Comparison of ENCODE assay signal across 12 cellular contexts in the genomic region with DNA sequence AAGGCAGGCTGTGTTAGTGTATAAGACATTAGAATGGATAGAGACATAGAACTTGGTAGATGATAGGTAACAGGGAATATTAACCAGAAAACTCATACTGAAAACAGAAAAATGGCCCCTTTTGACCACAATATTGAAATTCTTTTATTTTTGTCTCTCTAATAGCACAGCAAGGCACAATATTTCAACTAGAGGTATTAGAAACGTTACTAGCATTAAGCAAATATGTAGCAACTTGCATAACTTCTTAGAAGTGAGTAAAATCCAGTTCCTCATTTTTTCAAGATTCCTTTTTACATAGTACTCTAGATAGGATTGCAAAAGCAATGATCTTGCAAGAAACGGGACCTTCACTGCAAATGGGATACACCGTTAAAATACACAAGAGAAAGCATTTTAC.
DNase-seq lines count a peak whose midpoint lies in the region; ATAC-seq and TF ChIP-seq lines count a peak whose summit lies in the region.
"Had no signal": no experiment of that assay in that cellular context is flagged by ENCODE, and none has a peak within 500 bp of the region (broad histone marks: within the 10 kb centered on the region; RNA-seq: fewer than 3 reads in every experiment).

No MANE protein-coding gene starts in this region.

- H3K9me3 ChIP-seq in left lung (peaks cover 0 to 5% of the 10 kb centered on the region in 2 donors), Peyer's patch (no peaks in the 10 kb centered on the region)

- no peak for TF ChIP-seq POLR2A in Peyer's patch (IDR thresholded peaks at IDR 0.05)

- peak overlapping the region in 1 of 2 donors; percentile 95 for H3K27ac ChIP-seq in left lung
- H3K27ac ChIP-seq in Peyer's patch = no peak overlapping the region

- intact Hi-C loops in left lung (cut with DNase I) = no loop called here

- in situ Hi-C loops in KBM-7 (cut with MboI; ENCODE audit: low pct_unique_long_range_greater_than_20kb, low sequenced_read_pairs) = no loop called here

- H3K4me1 ChIP-seq in left lung (peaks cover 0 to 16% of the 10 kb centered on the region in 2 donors), Peyer's patch (no peaks in the 10 kb centered on the region)

- H3K36me3 ChIP-seq in left lung = no peaks in the 10 kb centered on the region
- H3K36me3 ChIP-seq in Peyer's patch = no peaks in the 10 kb centered on the region

- DNase-seq in KBM-7 = peak; percentile 31
- no peak for DNase-seq in left lung
- no peak for DNase-seq in NCI-H446 (lab: John Stamatoyannopoulos, UW)
- no peak for DNase-seq in effector CD8-positive, alpha-beta T cell (lab: John Stamatoyannopoulos, UW)
- DNase-seq in Peyer's patch = no peak
- DNase-seq in stimulated activated naive CD4-positive, alpha-beta T cell treated with Interleukin-2 at 50 U/mL for 16 hours (lab: John Stamatoyannopoulos, UW) = no peak
- DNase-seq: dermis blood vessel endothelial cell, DMS 273 treated with DMSO at 0.1 percent for 48 hours, NCI-H1048, SW 1271 had no signal

- no peak for TF ChIP-seq CTCF in left lung (IDR thresholded peaks at IDR 0.05)
- no peak for TF ChIP-seq CTCF in Peyer's patch (IDR thresholded peaks at IDR 0.05)

- peak; percentile 56 for ATAC-seq in GM18517 (IDR thresholded peaks at IDR 0.05; ENCODE audit: unreplicated experiment)
- peak; percentile 45 for ATAC-seq in HG02571 (IDR thresholded peaks at IDR 0.05; ENCODE audit: unreplicated experiment)
- ATAC-seq in left lung = peak; percentile 57

- H3K27me3 ChIP-seq in left lung = no peaks in the 10 kb centered on the region
- no peaks in the 10 kb centered on the region for H3K27me3 ChIP-seq in Peyer's patch

- H3K4me3 ChIP-seq in left lung (no peak overlapping the region), Peyer's patch (no peak overlapping the region)
